ENCODE assay signal across 28 cellular contexts in the genomic region with DNA sequence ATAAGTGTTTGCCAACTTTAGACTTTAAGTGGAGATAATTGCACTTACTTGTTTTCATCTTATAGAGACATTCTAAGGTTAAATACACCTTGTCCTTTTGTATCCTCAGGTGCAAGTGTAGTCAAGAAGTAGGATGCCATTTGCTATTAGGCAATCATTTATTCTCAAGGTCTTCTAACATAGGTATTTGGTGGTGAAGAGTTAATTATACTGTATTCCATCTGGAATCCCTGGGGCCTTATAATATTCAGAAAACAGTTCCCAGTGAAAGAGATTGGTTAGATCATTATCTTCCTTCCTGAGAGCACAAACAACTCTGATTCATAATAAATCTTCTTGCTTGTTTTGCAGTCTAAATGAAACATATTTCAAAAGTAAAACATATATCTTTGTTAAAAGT. TPM values are rescaled to one million over a fixed set of nuclear protein-coding genes. Genes with fewer than 3 reads are reported as not detected.
"Had no signal": no experiment of that assay in that cellular context is flagged by ENCODE, and none has a peak within 500 bp of the region (broad histone marks: within the 10 kb centered on the region; RNA-seq: fewer than 3 reads in every experiment).

No MANE protein-coding gene starts in this region.

- H3K27me3 ChIP-seq: ascending aorta, body of pancreas, Peyer's patch had no signal

- H3K36me3 ChIP-seq: ascending aorta, SJSA1 had no signal

- H3K4me1 ChIP-seq: ascending aorta, SJSA1 had no signal

- ATAC-seq: activated CD8-positive, alpha-beta memory T cell treated with anti-CD3 and anti-CD28 coated beads, Interleukin-2, amount 10 ng/mL, durations not matched to agents 7 days and 5 days; body of pancreas; K562; T-helper 17 cell had no signal

- H3K27ac ChIP-seq: ascending aorta, body of pancreas, Peyer's patch, RWPE1, SJSA1 had no signal

- H3K9me3 ChIP-seq: ascending aorta, body of pancreas, Peyer's patch, SJSA1 had no signal

- H3K4me3 ChIP-seq: ascending aorta, body of pancreas, K562, Peyer's patch, SJSA1 had no signal

- FAIRE-seq: bronchial epithelial cell, K562 had no signal

- DNase-seq: activated B cell treated with CpG ODN at 0.5 μM for 24 hours; activated CD4-positive, alpha-beta T cell treated with anti-CD3 and anti-CD28 coated beads for 1 hour; activated CD4-positive, alpha-beta T cell treated with anti-CD3 and anti-CD28 coated beads, Interleukin-2, amount 10 ng/mL, durations not matched to agents 24 days and 14 days; activated CD4-positive, alpha-beta T cell treated with anti-CD3 and anti-CD28 coated beads, Interleukin-2, amount 50 U/mL, for 48 hours; activated CD8-positive, alpha-beta memory T cell treated with anti-CD3 and anti-CD28 coated beads, Interleukin-2, amount 10 ng/mL, durations not matched to agents 7 days and 5 days; activated effector memory CD4-positive, alpha-beta T cell treated with Interleukin-2 at 50 U/mL for 16 hours; activated naive CD4-positive, alpha-beta T cell; activated T-cell treated with anti-CD3 and anti-CD28 coated beads, Interleukin-2, amount 50 U/mL, for 24 hours; amniotic stem cell; body of pancreas; central memory CD4-positive, alpha-beta T cell; Karpas-422; MM.1S; NCI-H146; NCI-H187 treated with DMSO at 0.1 percent for 48 hours; NCI-H2081 treated with DMSO at 0.1 percent for 48 hours; NCI-H345; NCI-H510A; Peyer's patch; SHP77; T-helper 17 cell; T-helper 9 cell had no signal

RNA-seq across cellular contexts. Expression of gene SULT1E1, which starts 23.6 kb away (rescaled TPM):
- total RNA-seq: activated B cell treated with CpG ODN at 0.5 μM for 24 hours; activated CD4-positive, alpha-beta T cell treated with anti-CD3 and anti-CD28 coated beads, Interleukin-2, amount 10 ng/mL, durations not matched to agents 24 days and 14 days; activated CD8-positive, alpha-beta memory T cell treated with anti-CD3 and anti-CD28 coated beads, Interleukin-2, amount 10 ng/mL, durations not matched to agents 7 days and 5 days; activated T-helper 1 cell treated with anti-CD3 and anti-CD28 coated beads, Interleukin-12 subunit alpha, Interleukin-12 subunit beta, Interleukin-2, Interleukin-4 antibody, amounts not matched to agents 30 ng/mL and 10 ng/mL and 1 ng/mL, durations not matched to agents 14 hours and 24 hours and 36 hours; ascending aorta; K562; SJSA1; T-helper 17 cell had no signal
- polyA plus RNA-seq: K562 had no signal
